In genomic region chr6:32083812-32084768, GRCh38 we compare ENCODE assay signal across 19 cellular contexts. TPM values are rescaled to one million over a fixed set of nuclear protein-coding genes. Genes with fewer than 3 reads are reported as not detected.
"Had no signal": no experiment of that assay in that cellular context is flagged by ENCODE, and none has a peak within 500 bp of the region (broad histone marks: within the 10 kb centered on the region; RNA-seq: fewer than 3 reads in every experiment).

No MANE protein-coding gene starts in this region.

- H3K4me1 ChIP-seq: pancreas had no signal

- H3K36me3 ChIP-seq: adrenal gland, pancreas had no signal

- H3K27ac ChIP-seq: body of pancreas, pancreas had no signal

- H3K4me3 ChIP-seq: adrenal gland, body of pancreas, pancreas, upper lobe of left lung had no signal

- H3K27me3 ChIP-seq: adrenal gland, body of pancreas, pancreas had no signal

- DNase-seq: activated CD4-positive, alpha-beta T cell treated with anti-CD3 and anti-CD28 coated beads, Interleukin-2, amount 50 U/mL, for 1 hour; activated CD4-positive, CD25-positive, alpha-beta regulatory T cell; activated naive CD4-positive, alpha-beta T cell treated with anti-CD3 and anti-CD28 coated beads, Interleukin-2, amount 10 ng/mL, durations not matched to agents 7 days and 5 days; activated T-cell treated with anti-CD3 and anti-CD28 coated beads for 4 hours; adrenal gland; body of pancreas; effector memory CD8-positive, alpha-beta T cell; left colon; nephron progenitor cell; retina; stimulated activated CD4-positive, alpha-beta T cell treated with anti-CD3 and anti-CD28 coated beads, Interleukin-1b, Interleukin-23, amount 100 ng/mL, for 48 hours; T-helper 2 cell had no signal

- H3K27ac Mint-ChIP-seq: activated T-helper 17 cell treated with anti-CD3 and anti-CD28 coated beads, Interleukin-2, amount 50 U/mL, for 72 hours; dendritic cell treated with granulocyte-macrophage colony-stimulating factor and Interleukin-4, amounts not matched to agents 40 ng/mL and 50 ng/mL, for 4 days; effector memory CD8-positive, alpha-beta T cell; nephron progenitor cell; stimulated activated memory B cell treated with anti-CD40 and anti-IgM and Interleukin-4, amounts not matched to agents 10 μg/mL and 1 μg/mL and 100 μg/mL, for 72 hours had no signal

- H3K4me3 Mint-ChIP-seq: activated naive CD4-positive, alpha-beta T cell treated with anti-CD3 and anti-CD28 coated beads, Interleukin-2, amount 10 ng/mL, durations not matched to agents 7 days and 5 days; activated T-helper 17 cell treated with anti-CD3 and anti-CD28 coated beads, Interleukin-2, amount 50 U/mL, for 72 hours; dendritic cell treated with granulocyte-macrophage colony-stimulating factor and Interleukin-4, amounts not matched to agents 40 ng/mL and 50 ng/mL, for 4 days; effector memory CD8-positive, alpha-beta T cell; nephron progenitor cell; stimulated activated memory B cell treated with anti-CD40 and anti-IgM and Interleukin-4, amounts not matched to agents 10 μg/mL and 1 μg/mL and 100 μg/mL, for 72 hours had no signal

- H3K9me3 ChIP-seq: adrenal gland, body of pancreas, pancreas, upper lobe of left lung had no signal

- H3K9me3 Mint-ChIP-seq: activated naive CD4-positive, alpha-beta T cell treated with anti-CD3 and anti-CD28 coated beads, Interleukin-2, amount 10 ng/mL, durations not matched to agents 7 days and 5 days; activated T-helper 17 cell treated with anti-CD3 and anti-CD28 coated beads, Interleukin-2, amount 50 U/mL, for 72 hours; dendritic cell treated with granulocyte-macrophage colony-stimulating factor and Interleukin-4, amounts not matched to agents 40 ng/mL and 50 ng/mL, for 4 days; effector memory CD8-positive, alpha-beta T cell; nephron progenitor cell; stimulated activated memory B cell treated with anti-CD40 and anti-IgM and Interleukin-4, amounts not matched to agents 10 μg/mL and 1 μg/mL and 100 μg/mL, for 72 hours had no signal

- H3K36me3 Mint-ChIP-seq: activated naive CD4-positive, alpha-beta T cell treated with anti-CD3 and anti-CD28 coated beads, Interleukin-2, amount 10 ng/mL, durations not matched to agents 7 days and 5 days; stimulated activated memory B cell treated with anti-CD40 and anti-IgM and Interleukin-4, amounts not matched to agents 10 μg/mL and 1 μg/mL and 100 μg/mL, for 72 hours had no signal

RNA-seq across cellular contexts. Expression of gene CYP21A2, which starts 45.9 kb away (rescaled TPM):
- total RNA-seq: epithelial cell of proximal tubule, lung microvascular endothelial cell had no signal
